In genomic region chr3:52471371-52472238, GRCh38 we compare ENCODE assay signal across 8 cellular contexts. TPM values are rescaled to one million over a fixed set of nuclear protein-coding genes. Genes with fewer than 3 reads are reported as not detected.
A peak's percentile ranks its signal among the peaks of the same experiment; 100 is the strongest.
DNase-seq lines count a peak whose midpoint lies in the region; ATAC-seq and TF ChIP-seq lines count a peak whose summit lies in the region.

No MANE protein-coding gene starts in this region.

- BruUV-seq in OCI-LY7 (replicated peaks; lab: Mats Ljungman, UMichigan) = no TSS peak

- intact Hi-C loops in OCI-LY7 (cut with micrococcal nuclease; ENCODE audit: unreplicated experiment) = loop anchor here (5.0 kb wide), 1 partner anchor 66 kb away; the partner anchor contains the start of gene UQCC5
- intact Hi-C loops in transverse colon (cut with DNase I; ENCODE audit: low total_unique reads) = no loop called here

- CTCF ChIA-PET in OCI-LY7 (lab: Charles Lee; ENCODE audit: unreplicated experiment) = interaction anchor here (1.2 kb wide), 1 partner anchor 290 kb away, joined by 3 read pairs; no protein-coding TSS in a partner anchor

- peaks cover 19% of the 10 kb centered on the region for H3K36me3 Mint-ChIP-seq in chondrocyte (ENCODE audit: low read depth)

- H3K27me3 ChIP-seq in lung (ENCODE audit: control insufficient read depth, insufficient read depth) = no peaks in the 10 kb centered on the region
- no peaks in the 10 kb centered on the region for H3K27me3 ChIP-seq in transverse colon

- no peaks in the 10 kb centered on the region for H3K79me2 ChIP-seq in OCI-LY7 (ENCODE audit: insufficient read depth, low read depth, low read length)

- H4K20me1 ChIP-seq in OCI-LY7 (ENCODE audit: insufficient read depth, low read length) = no peaks in the 10 kb centered on the region

- H3K9me2 ChIP-seq in OCI-LY7 (ENCODE audit: insufficient read depth, low read length) = no peaks in the 10 kb centered on the region

- no peak overlapping the region for H3K4me2 ChIP-seq in OCI-LY7 (ENCODE audit: low read length)

- 50 to 61% methylated on average over 26 of the region's 26 CpGs for WGBS in lung, 2 donors
- 69% methylated on average over 20 of the region's 26 CpGs; no CpG with 5 or more reads in 1 of the 2 donors for WGBS in transverse colon (ENCODE audit: low coverage in 1 of 2), 2 donors

- POLR2A ChIA-PET in OCI-LY7 (lab: Charles Lee) = no interaction called here

- in situ Hi-C loops in transverse colon (cut with MboI; ENCODE audit: low pct_ligation_motif_present in 1 of 4, low pct_unique_long_range_greater_than_20kb in 1 of 4, low sequenced_read_pairs in 3 of 4) = no loop called here

- H3K27ac Mint-ChIP-seq in chondrocyte (ENCODE audit: unreplicated experiment) = no peak overlapping the region

- H3K4me1 ChIP-seq in OCI-LY7 (ENCODE audit: insufficient read depth, low read length, poor library complexity, severe bottlenecking) (no peaks in the 10 kb centered on the region), lung (ENCODE audit: control insufficient read depth in 2 of 2, insufficient read depth in 2 of 2, low read length in 2 of 2) (peaks cover 0 to 11% of the 10 kb centered on the region in 2 donors), transverse colon (peaks cover 0 to 16% (median 6%) of the 10 kb centered on the region in 4 donors)

- DNase-seq in OCI-LY7 (ENCODE audit: low spot score) (peak; percentile 52), chondrocyte (ENCODE audit: low spot score) (no peak), lung (ENCODE audit: low spot score) (peak; percentile 80), transverse colon (peak; percentile 63), T-helper 9 cell (no peak)

- H3K9me3 ChIP-seq in OCI-LY7 (ENCODE audit: low read length) (no peaks in the 10 kb centered on the region), lung (ENCODE audit: control insufficient read depth in 2 of 2, insufficient read depth in 1 of 2, low read length in 1 of 2) (no peaks in the 10 kb centered on the region), transverse colon (no peaks in the 10 kb centered on the region)

- ATAC-seq in lung (ENCODE audit: insufficient read depth, low FRiP score) (peak; percentile 49), HG02588 (IDR thresholded peaks at IDR 0.05; ENCODE audit: unreplicated experiment) (no peak), GM19351 (IDR thresholded peaks at IDR 0.05; ENCODE audit: unreplicated experiment) (no peak)

- H3K4me3 Mint-ChIP-seq in chondrocyte (ENCODE audit: unreplicated experiment) = no peak overlapping the region

- H3K4me3 ChIP-seq in OCI-LY7 (ENCODE audit: low read depth, low read length, poor library complexity, severe bottlenecking) (no peak overlapping the region), lung (no peak overlapping the region), transverse colon (no peak overlapping the region)

- TF ChIP-seq EP300 in transverse colon (IDR thresholded peaks at IDR 0.05; ENCODE audit: low read depth) = no peak

- no peak overlapping the region for H2AFZ ChIP-seq in OCI-LY7 (ENCODE audit: low read length)

- TF ChIP-seq POLR2A in transverse colon (IDR thresholded peaks at IDR 0.05) = no peak

- H3K36me3 ChIP-seq in OCI-LY7 (ENCODE audit: insufficient read depth, low read length) (peaks cover 52% of the 10 kb centered on the region), lung (ENCODE audit: control insufficient read depth in 2 of 2, insufficient read depth in 2 of 2, low read length in 2 of 2) (peaks cover 7 to 38% of the 10 kb centered on the region in 2 donors), transverse colon (peaks cover 0 to 35% (median 16%) of the 10 kb centered on the region in 4 donors)

- no peaks in the 10 kb centered on the region for H3K27me3 Mint-ChIP-seq in chondrocyte (ENCODE audit: low read depth)

- TF ChIP-seq CTCF in GM12874 (IDR thresholded peaks at IDR 0.05; ENCODE audit: insufficient read depth, low read depth, low read length) (peak; percentile 83), OCI-LY7 (conservative IDR thresholded peaks at IDR 0.05; ENCODE audit: low read length) (peak; percentile 80), chondrocyte (IDR thresholded peaks at IDR 0.05) (peak; percentile 80), lung (IDR thresholded peaks at IDR 0.05; ENCODE audit: control extremely low read depth, extremely low read depth) (peak; percentile 45), transverse colon (IDR thresholded peaks at IDR 0.05) (peak; percentile 52 to 69 (median 58))

- no peak overlapping the region for H3K27ac ChIP-seq in OCI-LY7 (ENCODE audit: low read depth, low read length, poor library complexity, severe bottlenecking)
- H3K27ac ChIP-seq in lung (ENCODE audit: low read depth in 1 of 2, low read length in 1 of 2) = peak overlapping the region in 1 of 2 donors; percentile 78
- H3K27ac ChIP-seq in transverse colon = no peak overlapping the region

- no peaks in the 10 kb centered on the region for H3K9me3 Mint-ChIP-seq in chondrocyte (ENCODE audit: low read depth)

- peaks cover 7% of the 10 kb centered on the region for H3K4me1 Mint-ChIP-seq in chondrocyte (ENCODE audit: low read depth)

RNA-seq across cellular contexts. Expression of gene NISCH, which starts 16.2 kb away (rescaled TPM):
- 53.8 and 60.5 TPM in 2 replicates for total RNA-seq in OCI-LY7 (2014; rRNA removed; shearing (Covaris generic))
- total RNA-seq in OCI-LY7 (2022) (73.3 and 78.5 TPM in 2 replicates), chondrocyte (97.6 to 121 TPM (median 101 TPM) in 3 replicates), lung (100 to 1,000 TPM in 1 of 2 donors, 10 to 100 TPM in 1; 80.0 to 127 TPM), transverse colon (100 to 1,000 TPM in 2 of 4 donors, 10 to 100 TPM in 2; 72.0 to 137 (median 98.6) TPM)
- polyA plus RNA-seq in lung = 10 to 100 TPM; 37.8 to 47.3 TPM

RNA-seq across cellular contexts. Expression of gene TNNC1, which starts 17.8 kb away (rescaled TPM):
- 0.57 and 0.90 TPM in 2 replicates for total RNA-seq in OCI-LY7 (2014; rRNA removed; shearing (Covaris generic))
- total RNA-seq in OCI-LY7 (2022) (3.2 and 5.0 TPM in 2 replicates), chondrocyte (3.3 to 13.7 TPM (median 12.7 TPM) in 3 replicates), lung (10 to 100 TPM; 31.3 to 35.6 TPM), transverse colon (10 to 100 TPM in 1 of 4 donors, 1 to 10 TPM in 1, not detected in 2; 7.1 to 10.4 TPM)
- 100 to 1,000 TPM in 1 of 2 donors, 10 to 100 TPM in 1; 17.3 to 250 TPM for polyA plus RNA-seq in lung

RNA-seq across cellular contexts. Expression of gene STAB1, which starts 23.5 kb away (rescaled TPM):
- not detected in 2 replicates for total RNA-seq in OCI-LY7 (2014; rRNA removed; shearing (Covaris generic))
- not detected in 2 replicates for total RNA-seq in OCI-LY7 (2022)
- not detected in 3 replicates for total RNA-seq in chondrocyte
- 100 to 1,000 TPM in 1 of 2 donors, 10 to 100 TPM in 1; 53.1 to 205 TPM for total RNA-seq in lung
- polyA plus RNA-seq in lung = 100 to 1,000 TPM; 182 to 220 TPM
- total RNA-seq in transverse colon = 100 to 1,000 TPM in 1 of 4 donors, 10 to 100 TPM in 3; 42.6 to 152 (median 70.3) TPM

RNA-seq across cellular contexts. Expression of gene SEMA3G, which starts 26.7 kb away (rescaled TPM):
- total RNA-seq in OCI-LY7 (2014; rRNA removed; shearing (Covaris generic)) = not detected in 2 replicates
- total RNA-seq in OCI-LY7 (2022) = 0.15 TPM in 1 of 2 replicates, not detected in the other
- total RNA-seq in chondrocyte = 0.17 TPM in 1 of 3 replicates, not detected in the others
- 10 to 100 TPM; 10.6 to 30.8 TPM for total RNA-seq in lung
- polyA plus RNA-seq in lung = 10 to 100 TPM in 1 of 2 donors, 1 to 10 TPM in 1; 5.1 to 19.1 TPM
- 10 to 100 TPM in 1 of 4 donors, 1 to 10 TPM in 3; 1.2 to 21.7 (median 2.3) TPM for total RNA-seq in transverse colon

Comparison
In these comparisons a context has a peak if more than half of its experiments do, and no peak if none do; other contexts are left out.
1. DNase-seq: peak in OCI-LY7 (single experiment), lung (single experiment) and transverse colon (single experiment); none in chondrocyte (single experiment) and T-helper 9 cell (single experiment).
2. RNA of gene STAB1, which starts 23.5 kb away (total RNA-seq): 53.1 to 205 TPM in lung and 42.6 to 152 TPM in transverse colon; not detected in chondrocyte and not detected in OCI-LY7; every median in the first group is over 10 times any median in the second.
3. Peak in every context shown above with its lines, with median percentiles within 50 percentile points of each other: CTCF ChIP-seq.